Comparison of ENCODE assay signal across 11 cellular contexts in the genomic region with DNA sequence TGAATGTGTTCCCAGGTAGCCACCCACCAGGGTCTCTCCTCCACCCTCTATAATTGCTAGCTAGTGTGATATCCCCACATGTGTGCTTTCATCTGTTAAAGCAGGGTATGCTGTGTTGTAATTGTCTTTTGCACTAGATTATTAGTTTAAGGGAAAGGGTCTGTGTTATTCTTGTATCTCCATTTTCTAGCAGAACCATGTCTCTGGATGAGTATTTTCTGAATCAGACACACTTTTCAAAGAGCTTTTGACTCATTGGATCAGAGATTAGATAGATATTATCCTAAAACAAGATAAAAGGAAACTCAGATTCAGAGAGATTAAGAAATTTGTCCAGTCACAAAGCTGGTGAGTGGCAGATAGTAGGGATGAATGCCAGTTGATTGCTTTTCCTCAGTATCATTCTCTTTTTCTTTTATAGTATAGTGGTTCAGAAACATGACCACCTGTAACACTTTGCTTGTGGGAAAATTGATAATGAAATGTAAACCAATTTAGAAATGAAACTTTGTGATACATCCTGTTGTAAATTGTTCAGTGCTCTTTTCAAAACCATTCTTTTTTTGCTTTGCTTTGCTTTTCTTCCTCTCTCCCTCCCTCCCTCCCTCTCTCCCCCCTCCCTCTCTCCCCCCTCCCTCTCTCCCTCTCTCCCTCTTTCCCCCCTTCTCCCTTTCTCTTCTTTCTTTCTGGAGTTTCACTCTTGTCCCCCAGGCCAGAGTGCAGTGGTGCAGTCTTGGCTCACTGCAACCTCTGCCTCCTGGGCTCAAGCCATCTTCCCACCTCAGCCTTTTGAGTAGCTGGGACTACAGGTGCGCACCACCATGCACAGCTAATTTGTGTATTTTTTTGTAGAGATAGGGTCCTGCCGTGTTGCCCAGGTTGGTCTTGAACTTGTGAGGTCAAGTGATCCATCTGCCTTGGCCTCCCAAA. TPM values are rescaled to one million over a fixed set of nuclear protein-coding genes. Genes with fewer than 3 reads are reported as not detected.
DNase-seq lines count a peak whose midpoint lies in the region; ATAC-seq and TF ChIP-seq lines count a peak whose summit lies in the region.
"Had no signal": no experiment of that assay in that cellular context is flagged by ENCODE, and none has a peak within 500 bp of the region (broad histone marks: within the 10 kb centered on the region; RNA-seq: fewer than 3 reads in every experiment).

No MANE protein-coding gene starts in this region.

- no peaks in the 10 kb centered on the region for H3K36me3 ChIP-seq in CD4-positive, alpha-beta memory T cell (ENCODE audit: insufficient read depth, low read length)
- no peaks in the 10 kb centered on the region for H3K36me3 ChIP-seq in SK-N-SH (replicated peaks in 1 of 2; ENCODE audit: control insufficient read depth in 1 of 2, insufficient read depth in 2 of 2, low read length in 1 of 2)
- H3K36me3 ChIP-seq: right atrium auricular region had no signal

- WGBS in SK-N-SH (ENCODE audit: low lambda C conversion rate) = 100% methylated on average over 2 of the region's 2 CpGs

- H3F3A ChIP-seq in SK-N-SH (replicated peaks; ENCODE audit: insufficient read depth) = peaks cover 4% of the 10 kb centered on the region

- H3K4me3 ChIP-seq in CD4-positive, alpha-beta memory T cell (ENCODE audit: low read length in 2 of 2) = no peak overlapping the region
- no peak overlapping the region for H3K4me3 ChIP-seq in GM12865 (ENCODE audit: low read depth, low read length)
- no peak overlapping the region for H3K4me3 ChIP-seq in SK-N-SH (ENCODE audit: low read depth in 2 of 2, low read length in 1 of 2)
- H3K4me3 ChIP-seq: coronary artery, right atrium auricular region had no signal

- H3K4me1 ChIP-seq in CD4-positive, alpha-beta memory T cell (ENCODE audit: insufficient read depth, low read length) = peaks cover 49% of the 10 kb centered on the region
- peaks cover 12 to 13% of the 10 kb centered on the region in 2 experiments; a peak in 3 of 4 replicates for H3K4me1 ChIP-seq in SK-N-SH (ENCODE audit: control insufficient read depth in 1 of 2, insufficient read depth in 2 of 2, low read depth in 1 of 2, low read length in 1 of 2)

- H3K9me3 Mint-ChIP-seq in CD4-positive, alpha-beta memory T cell = no peaks in the 10 kb centered on the region

- POLR2A ChIA-PET in CD4-positive, alpha-beta memory T cell (lab: Charles Lee; ENCODE audit: partially characterized antibody) = interaction anchor here (1.3 to 2.1 kb wide), 2 partner anchors 44 to 66 kb away, joined by 4 to 9 read pairs; a partner anchor contains a TSS
- POLR2A ChIA-PET in SK-N-SH (lab: Yijun Ruan, JAX) = no interaction called here

- no peaks in the 10 kb centered on the region for H3K9me2 ChIP-seq in SK-N-SH

- ATAC-seq in HG03280 (IDR thresholded peaks at IDR 0.05; ENCODE audit: unreplicated experiment) = no peak
- no peak for ATAC-seq in GM18505 (IDR thresholded peaks at IDR 0.05; ENCODE audit: unreplicated experiment)

- H3K27me3 Mint-ChIP-seq in CD4-positive, alpha-beta memory T cell = no peaks in the 10 kb centered on the region

- H3K4me3 Mint-ChIP-seq in CD4-positive, alpha-beta memory T cell = peak overlapping the region in 7 of 8 donors; percentile 4 to 58 (median 34)

- intact Hi-C loops in CD4-positive, alpha-beta memory T cell (cut with micrococcal nuclease) = no loop called here

- no peak overlapping the region for H3K27ac ChIP-seq in CD4-positive, alpha-beta memory T cell (ENCODE audit: low read depth, low read length)
- H3K27ac ChIP-seq in SK-N-SH (ENCODE audit: low read depth in 2 of 2, low read length in 1 of 2) = peak overlapping the region; percentile 24 to 51; a peak in 3 of 4 replicates
- H3K27ac ChIP-seq: coronary artery, right atrium auricular region had no signal

- CTCF ChIA-PET in CD4-positive, alpha-beta memory T cell (lab: Charles Lee; ENCODE audit: partially characterized antibody) = interaction anchor here (0.6 to 1.2 kb wide), 6 partner anchors 8 to 136 kb away, joined by 3 to 5 read pairs (median 4); a partner anchor contains a TSS
- CTCF ChIA-PET in SK-N-SH (lab: Yijun Ruan, JAX) = interaction anchor here (0.7 to 1.4 kb wide), 3 partner anchors 10 to 259 kb away, joined by 3 read pairs; no protein-coding TSS in a partner anchor

- TF ChIP-seq POLR2A in GM18505 (IDR thresholded peaks at IDR 0.05; ENCODE audit: borderline replicate concordance, extremely low read depth, insufficient read depth, insufficient read length) = no peak

- H4K20me1 ChIP-seq in SK-N-SH (ENCODE audit: insufficient read depth) = peaks cover 69% of the 10 kb centered on the region

- no peak for DNase-seq in CD4-positive, alpha-beta memory T cell
- DNase-seq in GM12865 (ENCODE audit: low read depth) (peak; percentile 10), SK-N-SH (peak; percentile 37), iris pigment epithelial cell (ENCODE audit: low read depth) (peak; percentile 4), ACHN (no peak)
- DNase-seq: activated gamma-delta T cell treated with Interleukin-2 at 50 U/mL for 16 hours, NCI-H446 had no signal

- TF ChIP-seq RAD21 in SK-N-SH (IDR thresholded peaks at IDR 0.05; ENCODE audit: low read length) = no peak

- in situ Hi-C loops in ACHN (cut with HindIII; ENCODE audit: low pct_ligation_motif_present, low pct_unique_long_range_greater_than_20kb, low sequenced_read_pairs) = no loop called here

- H3K79me2 ChIP-seq in SK-N-SH (ENCODE audit: insufficient read depth) = peaks cover 97% of the 10 kb centered on the region

- no peaks in the 10 kb centered on the region for H3K27me3 ChIP-seq in CD4-positive, alpha-beta memory T cell (ENCODE audit: insufficient read depth, low read length)
- H3K27me3 ChIP-seq in SK-N-SH (ENCODE audit: insufficient read depth) = no peaks in the 10 kb centered on the region
- H3K27me3 ChIP-seq: right atrium auricular region had no signal

- TF ChIP-seq CTCF in GM12865 (IDR thresholded peaks at IDR 0.05; ENCODE audit: insufficient read depth, low read depth, low read length, missing control alignments) (no peak), SK-N-SH (IDR thresholded peaks at IDR 0.05) (no peak)

- H3K4me2 ChIP-seq in SK-N-SH = peak overlapping the region; percentile 51

- no peak overlapping the region for H3K9ac ChIP-seq in SK-N-SH

- H3K36me3 Mint-ChIP-seq in CD4-positive, alpha-beta memory T cell = no peaks in the 10 kb centered on the region

- peak overlapping the region; percentile 4 to 91 (median 71) for H3K27ac Mint-ChIP-seq in CD4-positive, alpha-beta memory T cell

- TF ChIP-seq EP300 in SK-N-SH (IDR thresholded peaks at IDR 0.05; ENCODE audit: borderline replicate concordance in 1 of 2, low read depth in 1 of 2, low read length in 1 of 2) = no peak

- H2AFZ ChIP-seq in SK-N-SH (ENCODE audit: low read depth) = no peak overlapping the region

- H3K4me1 Mint-ChIP-seq in CD4-positive, alpha-beta memory T cell = peaks cover 39 to 58% (median 48%) of the 10 kb centered on the region in 4 donors

- H3K9me3 ChIP-seq in CD4-positive, alpha-beta memory T cell (ENCODE audit: control insufficient read depth in 1 of 2, low read length in 2 of 2) = no peaks in the 10 kb centered on the region
- no peaks in the 10 kb centered on the region for H3K9me3 ChIP-seq in SK-N-SH
- H3K9me3 ChIP-seq: right atrium auricular region had no signal

TF ChIP-seq in SK-N-SH, 30 proteins besides CTCF, POLR2A, EP300 and RAD21:
- TF ChIP-seq GATA2 (CRISPR knock-in tag; IDR thresholded peaks at IDR 0.05) (peak; percentile 51), SMC3 (IDR thresholded peaks at IDR 0.05; ENCODE audit: low read depth, low read length) (no peak), MXI1 (IDR thresholded peaks at IDR 0.05; ENCODE audit: low read depth, low read length) (0 out of 2 replicates have a peak, but pooled peaks have one; percentile 39)
- TF ChIP-seq, protein P1, sequence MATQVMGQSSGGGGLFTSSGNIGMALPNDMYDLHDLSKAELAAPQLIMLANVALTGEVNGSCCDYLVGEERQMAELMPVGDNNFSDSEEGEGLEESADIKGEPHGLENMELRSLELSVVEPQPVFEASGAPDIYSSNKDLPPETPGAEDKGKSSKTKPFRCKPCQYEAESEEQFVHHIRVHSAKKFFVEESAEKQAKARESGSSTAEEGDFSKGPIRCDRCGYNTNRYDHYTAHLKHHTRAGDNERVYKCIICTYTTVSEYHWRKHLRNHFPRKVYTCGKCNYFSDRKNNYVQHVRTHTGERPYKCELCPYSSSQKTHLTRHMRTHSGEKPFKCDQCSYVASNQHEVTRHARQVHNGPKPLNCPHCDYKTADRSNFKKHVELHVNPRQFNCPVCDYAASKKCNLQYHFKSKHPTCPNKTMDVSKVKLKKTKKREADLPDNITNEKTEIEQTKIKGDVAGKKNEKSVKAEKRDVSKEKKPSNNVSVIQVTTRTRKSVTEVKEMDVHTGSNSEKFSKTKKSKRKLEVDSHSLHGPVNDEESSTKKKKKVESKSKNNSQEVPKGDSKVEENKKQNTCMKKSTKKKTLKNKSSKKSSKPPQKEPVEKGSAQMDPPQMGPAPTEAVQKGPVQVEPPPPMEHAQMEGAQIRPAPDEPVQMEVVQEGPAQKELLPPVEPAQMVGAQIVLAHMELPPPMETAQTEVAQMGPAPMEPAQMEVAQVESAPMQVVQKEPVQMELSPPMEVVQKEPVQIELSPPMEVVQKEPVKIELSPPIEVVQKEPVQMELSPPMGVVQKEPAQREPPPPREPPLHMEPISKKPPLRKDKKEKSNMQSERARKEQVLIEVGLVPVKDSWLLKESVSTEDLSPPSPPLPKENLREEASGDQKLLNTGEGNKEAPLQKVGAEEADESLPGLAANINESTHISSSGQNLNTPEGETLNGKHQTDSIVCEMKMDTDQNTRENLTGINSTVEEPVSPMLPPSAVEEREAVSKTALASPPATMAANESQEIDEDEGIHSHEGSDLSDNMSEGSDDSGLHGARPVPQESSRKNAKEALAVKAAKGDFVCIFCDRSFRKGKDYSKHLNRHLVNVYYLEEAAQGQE (IDR thresholded peaks at IDR 0.05; ENCODE audit: low read depth, low read length) = no peak

RNA-seq across cellular contexts. Expression of a gene that starts 7.4 kb away (rescaled TPM):
- 10 to 100 TPM; 37.6 to 39.0 TPM for total RNA-seq in CD4-positive, alpha-beta memory T cell
- polyA plus RNA-seq in CD4-positive, alpha-beta memory T cell = 1 to 10 TPM; 6.7 to 7.5 TPM
- polyA plus RNA-seq in SK-N-SH (2012; rRNA removed) = 5.0 and 6.5 TPM in 2 replicates
- 8.2 and 8.4 TPM in 2 replicates for polyA plus RNA-seq in SK-N-SH (2012; cell fraction: cytosol; rRNA removed)
- 3.6 and 9.1 TPM in 2 replicates for polyA plus RNA-seq in SK-N-SH (2012; cell fraction: nucleus; rRNA removed)

RNA-seq across cellular contexts. Expression of a gene that starts 43.5 kb away (rescaled TPM):
- 10 to 100 TPM; 63.0 to 65.6 TPM for total RNA-seq in CD4-positive, alpha-beta memory T cell
- polyA plus RNA-seq in CD4-positive, alpha-beta memory T cell = 10 to 100 TPM; 35.0 to 43.9 TPM
- 4.3 and 5.4 TPM in 2 replicates for polyA plus RNA-seq in SK-N-SH (2012; rRNA removed)
- 3.7 and 4.1 TPM in 2 replicates for polyA plus RNA-seq in SK-N-SH (2012; cell fraction: cytosol; rRNA removed)
- polyA plus RNA-seq in SK-N-SH (2012; cell fraction: nucleus; rRNA removed) = 10.9 and 17.4 TPM in 2 replicates

Comparison
In these comparisons a context has a peak if more than half of its experiments do, and no peak if none do; other contexts are left out.
1. DNase-seq: peak in GM12865 (single experiment), SK-N-SH (single experiment) and iris pigment epithelial cell (single experiment); none in CD4-positive, alpha-beta memory T cell (0 of 5) and ACHN (single experiment).